In genomic region chr11:57804466-57804865, GRCh38 we compare ENCODE assay signal across 25 cellular contexts. TPM values are rescaled to one million over a fixed set of nuclear protein-coding genes. Genes with fewer than 3 reads are reported as not detected.
"Had no signal": no experiment of that assay in that cellular context is flagged by ENCODE, and none has a peak within 500 bp of the region (broad histone marks: within the 10 kb centered on the region; RNA-seq: fewer than 3 reads in every experiment).

No MANE protein-coding gene starts in this region.

- H3K4me3 ChIP-seq: SJSA1 had no signal

- H3K27ac ChIP-seq: SJSA1 had no signal

- H3K9me3 ChIP-seq: SJSA1 had no signal

- H3K27ac Mint-ChIP-seq: activated CD8-positive, alpha-beta T cell treated with anti-CD3 and anti-CD28 coated beads, Interleukin-2, amount 10 ng/mL, durations not matched to agents 7 days and 5 days; activated naive CD4-positive, alpha-beta T cell treated with anti-CD3 and anti-CD28 coated beads, Interleukin-2, amount 50 U/mL, for 24 hours; WTC11 had no signal

- H3K9me3 Mint-ChIP-seq: activated naive CD4-positive, alpha-beta T cell treated with anti-CD3 and anti-CD28 coated beads, Interleukin-2, amount 50 U/mL, for 24 hours; WTC11 had no signal

- DNase-seq: activated CD4-positive, alpha-beta T cell treated with anti-CD3 and anti-CD28 coated beads for 48 hours; activated CD4-positive, alpha-beta T cell treated with anti-CD3 and anti-CD28 coated beads, Interleukin-2, amount 50 U/mL, for 4 hours; activated CD4-positive, CD25-positive, alpha-beta regulatory T cell treated with anti-CD3 and anti-CD28 coated beads, Interleukin-2, amount 50 U/mL, for 72 hours; activated CD8-positive, alpha-beta memory T cell treated with anti-CD3 and anti-CD28 coated beads, Interleukin-2, amount 50 U/mL, for 48 hours; activated CD8-positive, alpha-beta T cell treated with anti-CD3 and anti-CD28 coated beads, Interleukin-2, amount 10 ng/mL, durations not matched to agents 7 days and 5 days; activated effector memory CD4-positive, alpha-beta T cell treated with Interleukin-2 at 50 U/mL for 16 hours; activated naive CD4-positive, alpha-beta T cell; activated T-cell treated with anti-CD3 and anti-CD28 coated beads, Interleukin-2, amount 50 U/mL, for 1 hour; amniotic stem cell; cerebellar nuclear complex; Kasumi-1; KBM-7; NCI-H1105 treated with DMSO at 0.1 percent for 48 hours; NCI-H146; NCI-H187 treated with DMSO at 0.1 percent for 48 hours; NCI-H524; PC-3; SHP77; SW 1271 had no signal

- H3K27me3 Mint-ChIP-seq: activated naive CD4-positive, alpha-beta T cell treated with anti-CD3 and anti-CD28 coated beads, Interleukin-2, amount 50 U/mL, for 24 hours had no signal

- ATAC-seq: activated CD8-positive, alpha-beta T cell treated with anti-CD3 and anti-CD28 coated beads, Interleukin-2, amount 10 ng/mL, durations not matched to agents 7 days and 5 days; PC-3; SK-N-SH treated with all-trans-retinoic acid at 6 μM for 48 hours; WTC11 had no signal

- H3K4me3 Mint-ChIP-seq: activated CD8-positive, alpha-beta T cell treated with anti-CD3 and anti-CD28 coated beads, Interleukin-2, amount 10 ng/mL, durations not matched to agents 7 days and 5 days; activated naive CD4-positive, alpha-beta T cell treated with anti-CD3 and anti-CD28 coated beads, Interleukin-2, amount 50 U/mL, for 24 hours; WTC11 had no signal

- H3K27me3 ChIP-seq: SJSA1 had no signal

RNA-seq across cellular contexts. Expression of gene BTBD18, which starts 52.8 kb away (rescaled TPM):
- total RNA-seq: activated CD8-positive, alpha-beta T cell treated with anti-CD3 and anti-CD28 coated beads, Interleukin-2, amount 10 ng/mL, durations not matched to agents 7 days and 5 days; cardiac septum; PC-3; SJSA1; T-helper 1 cell treated with Interleukin-12 subunit alpha and Interleukin-12 subunit beta and Interleukin-4 antibody, amounts not matched to agents 30 ng/mL and 1 ng/mL, for 36 hours had no signal
